ENCODE assay signal across 23 cellular contexts in genomic region chr13:33409673-33410072, GRCh38.
"Had no signal": no experiment of that assay in that cellular context is flagged by ENCODE, and none has a peak within 500 bp of the region (broad histone marks: within the 10 kb centered on the region; RNA-seq: fewer than 3 reads in every experiment).

No MANE protein-coding gene starts in this region.

- H3K9me3 ChIP-seq: body of pancreas, right lobe of liver, thoracic aorta, upper lobe of left lung had no signal

- H3K27ac Mint-ChIP-seq: activated CD4-positive, alpha-beta memory T cell treated with anti-CD3 and anti-CD28 coated beads for 36 hours; activated naive CD4-positive, alpha-beta T cell treated with anti-CD3 and anti-CD28 coated beads, Interleukin-2, amount 50 U/mL, for 24 hours; activated T-cell treated with anti-CD3 and anti-CD28 coated beads, Interleukin-2, amount 50 U/mL, for 72 hours; memory B cell; naive B cell; stimulated activated naive B cell treated with anti-CD40 and anti-IgM and Interleukin-4, amounts not matched to agents 10 μg/mL and 1 μg/mL and 100 μg/mL, for 72 hours had no signal

- H3K36me3 Mint-ChIP-seq: activated CD4-positive, alpha-beta memory T cell treated with anti-CD3 and anti-CD28 coated beads for 36 hours; activated naive CD4-positive, alpha-beta T cell treated with anti-CD3 and anti-CD28 coated beads, Interleukin-2, amount 50 U/mL, for 24 hours; memory B cell; naive B cell; stimulated activated naive B cell treated with anti-CD40 and anti-IgM and Interleukin-4, amounts not matched to agents 10 μg/mL and 1 μg/mL and 100 μg/mL, for 72 hours had no signal

- H3K4me3 Mint-ChIP-seq: activated CD4-positive, alpha-beta memory T cell treated with anti-CD3 and anti-CD28 coated beads for 36 hours; activated naive CD4-positive, alpha-beta T cell treated with anti-CD3 and anti-CD28 coated beads, Interleukin-2, amount 50 U/mL, for 24 hours; activated T-cell treated with anti-CD3 and anti-CD28 coated beads, Interleukin-2, amount 50 U/mL, for 72 hours; memory B cell; naive B cell; stimulated activated naive B cell treated with anti-CD40 and anti-IgM and Interleukin-4, amounts not matched to agents 10 μg/mL and 1 μg/mL and 100 μg/mL, for 72 hours had no signal

- H3K4me1 ChIP-seq: body of pancreas, right lobe of liver had no signal

- H3K4me1 Mint-ChIP-seq: activated naive CD4-positive, alpha-beta T cell treated with anti-CD3 and anti-CD28 coated beads, Interleukin-2, amount 50 U/mL, for 24 hours; memory B cell; naive B cell had no signal

- ATAC-seq: activated T-cell treated with anti-CD3 and anti-CD28 coated beads, Interleukin-2, amount 50 U/mL, for 72 hours; body of pancreas; esophagus mucosa; left colon; right lobe of liver; stimulated activated naive B cell treated with anti-CD40 and anti-IgM and Interleukin-4, amounts not matched to agents 10 μg/mL and 1 μg/mL and 100 μg/mL, for 72 hours had no signal

- H3K4me3 ChIP-seq: body of pancreas, cardiac muscle cell, right lobe of liver, thoracic aorta, upper lobe of left lung had no signal

- DNase-seq: activated CD4-positive, alpha-beta memory T cell treated with anti-CD3 and anti-CD28 coated beads for 36 hours; activated CD4-positive, alpha-beta T cell treated with anti-CD3 and anti-CD28 coated beads for 48 hours; activated effector memory CD4-positive, alpha-beta T cell treated with anti-CD3 and anti-CD28 coated beads, Interleukin-2, amount 50 U/mL, for 16 hours; activated T-cell treated with anti-CD3 and anti-CD28 coated beads, Interleukin-2, amount 50 U/mL, for 72 hours; anterior cingulate cortex; body of pancreas; dermis blood vessel endothelial cell; effector CD8-positive, alpha-beta T cell; left colon; naive B cell; nucleus accumbens; right lobe of liver; small intestine; stimulated activated CD4-positive, alpha-beta T cell treated with anti-CD3 and anti-CD28 coated beads, Interleukin-15, amount 100 ng/mL, for 24 hours; stimulated activated naive B cell treated with anti-CD40 and anti-IgM and Interleukin-4, amounts not matched to agents 10 μg/mL and 1 μg/mL and 100 μg/mL, for 72 hours; T-helper 1 cell; T-helper 9 cell; upper lobe of left lung had no signal

- H3K9me3 Mint-ChIP-seq: activated CD4-positive, alpha-beta memory T cell treated with anti-CD3 and anti-CD28 coated beads for 36 hours; activated naive CD4-positive, alpha-beta T cell treated with anti-CD3 and anti-CD28 coated beads, Interleukin-2, amount 50 U/mL, for 24 hours; activated T-cell treated with anti-CD3 and anti-CD28 coated beads, Interleukin-2, amount 50 U/mL, for 72 hours; memory B cell; stimulated activated naive B cell treated with anti-CD40 and anti-IgM and Interleukin-4, amounts not matched to agents 10 μg/mL and 1 μg/mL and 100 μg/mL, for 72 hours had no signal

- H3K27me3 ChIP-seq: body of pancreas, cardiac muscle cell, right lobe of liver, upper lobe of left lung had no signal

- H3K27ac ChIP-seq: body of pancreas, cardiac muscle cell, right lobe of liver, thoracic aorta, upper lobe of left lung had no signal

- H3K36me3 ChIP-seq: cardiac muscle cell, right lobe of liver, thoracic aorta, upper lobe of left lung had no signal
